Comparison of ENCODE assay signal across 1 cellular context in genomic region chr5:151591144-151591819, GRCh38.
TF ChIP-seq lines count a peak whose summit lies in the region.

FAT2 (minus strand) TSS chr5:151591331; CDS start chr5:151568931, 22,400 bp downstream.

TF ChIP-seq in HepG2, 621 proteins besides CTCF, POLR2A, EP300 and RAD21:
- TF ChIP-seq ZNF44 (CRISPR knock-in tag; IDR thresholded peaks at IDR 0.05) (no peak), TOPORS (CRISPR knock-in tag; IDR thresholded peaks at IDR 0.05) (no peak), SP4 (CRISPR knock-in tag; IDR thresholded peaks at IDR 0.05) (no peak), TCF12 (IDR thresholded peaks at IDR 0.05) (no peak), TCF12 (CRISPR knock-in tag; IDR thresholded peaks at IDR 0.05) (no peak), ZNF530 (CRISPR knock-in tag; IDR thresholded peaks at IDR 0.05; ENCODE audit: low read depth) (no peak), ZNF333 (CRISPR knock-in tag; IDR thresholded peaks at IDR 0.05; ENCODE audit: borderline replicate concordance) (no peak), ZNF629 (CRISPR knock-in tag; conservative IDR thresholded peaks at IDR 0.05) (no peak), HOMEZ (CRISPR knock-in tag; IDR thresholded peaks at IDR 0.05; ENCODE audit: low read depth) (no peak), CHD2 (IDR thresholded peaks at IDR 0.05; ENCODE audit: low read depth, low read length) (no peak), ZNF253 (CRISPR knock-in tag; IDR thresholded peaks at IDR 0.05; ENCODE audit: borderline replicate concordance) (no peak), NFIC (IDR thresholded peaks at IDR 0.05; ENCODE audit: low read length) (no peak)
